ENCODE assay signal across 1 cellular context in genomic region chr22:22935546-22936157, GRCh38.
TF ChIP-seq lines count a peak whose summit lies in the region.

No MANE protein-coding gene starts in this region.

TF ChIP-seq in GM23338, 12 proteins besides CTCF, POLR2A, EP300 and RAD21 (continued from another document):
- TF ChIP-seq REST (IDR thresholded peaks at IDR 0.05; ENCODE audit: unreplicated experiment): no peak
